ENCODE assay signal across 25 cellular contexts in the genomic region with DNA sequence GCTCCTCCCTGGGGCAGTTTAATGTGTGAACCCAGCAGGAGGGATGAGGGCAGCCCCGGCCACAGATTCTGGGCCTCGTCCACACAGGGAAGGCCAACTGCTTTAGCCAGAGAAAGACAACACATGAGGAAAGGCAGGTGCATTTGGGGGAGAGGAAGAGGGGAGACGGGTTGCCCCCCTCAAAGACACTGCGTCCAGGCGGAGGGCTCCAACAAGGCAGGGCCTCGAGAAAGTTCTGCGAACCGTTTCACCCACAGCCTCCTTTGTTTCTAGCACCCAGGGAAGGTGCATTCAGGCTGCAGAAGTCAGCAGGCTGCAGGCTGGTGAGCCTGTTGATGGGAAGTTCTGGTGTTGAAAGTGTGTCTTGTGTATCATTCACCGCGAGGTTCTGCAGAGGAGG. TPM values are rescaled to one million over a fixed set of nuclear protein-coding genes. Genes with fewer than 3 reads are reported as not detected.
DNase-seq lines count a peak whose midpoint lies in the region; ATAC-seq and TF ChIP-seq lines count a peak whose summit lies in the region.
"Had no signal": no experiment of that assay in that cellular context is flagged by ENCODE, and none has a peak within 500 bp of the region (broad histone marks: within the 10 kb centered on the region; RNA-seq: fewer than 3 reads in every experiment).

No MANE protein-coding gene starts in this region.

- no peak overlapping the region for H4K91ac ChIP-seq in H9 (ENCODE audit: insufficient read length, low read depth, low read length)

- ATAC-seq in right cardiac atrium: no peak
- no peak for ATAC-seq in WTC11
- ATAC-seq: A549, GM23338 had no signal

- 81% methylated on average over 10 of the region's 10 CpGs for WGBS in right cardiac atrium
- no CpG with 5 or more reads among the region's 10 CpGs for WGBS in H9 (ENCODE audit: extremely low coverage, insufficient read length, low lambda C conversion rate)

- H2AK5ac ChIP-seq in H9 (ENCODE audit: insufficient read length, low read length): no peak overlapping the region

- H4K5ac ChIP-seq in H9 (ENCODE audit: insufficient read length, low read depth, low read length): no peak overlapping the region

- H3K4ac ChIP-seq in H9 (ENCODE audit: low read depth, low read length): no peak overlapping the region

- H3K27me3 ChIP-seq in right cardiac atrium (ENCODE audit: control insufficient read depth, insufficient read depth) (no peaks in the 10 kb centered on the region), osteoblast (ENCODE audit: insufficient read depth, low read length) (peaks cover 3% of the 10 kb centered on the region), H9 (ENCODE audit: insufficient read depth, low read length) (no peaks in the 10 kb centered on the region)
- H3K27me3 ChIP-seq: BE2C; BLaER1 treated with 17β-estradiol and CSF1 and Interleukin-3, amounts not matched to agents 10 nM and 100 nM had no signal

- no peak overlapping the region for H3K56ac ChIP-seq in H9 (ENCODE audit: insufficient read length, low read depth, low read length)

- POLR2A ChIA-PET in WTC11 (lab: Charles Lee) (no interaction called here), HEK293T (lab: Yijun Ruan, JAX) (no interaction called here)

- no peaks in the 10 kb centered on the region for H3K36me3 ChIP-seq in osteoblast (ENCODE audit: insufficient read depth, low read length)
- H3K36me3 ChIP-seq: BE2C; BLaER1 treated with 17β-estradiol and CSF1 and Interleukin-3, amounts not matched to agents 10 nM and 100 nM; HAP-1 had no signal

- H2BK12ac ChIP-seq in H9 (ENCODE audit: insufficient read length, low read depth, low read length): no peak overlapping the region

- H2AFZ ChIP-seq in osteoblast (ENCODE audit: low read length) (no peak overlapping the region), H9 (ENCODE audit: low read length) (no peak overlapping the region)
- H2AFZ ChIP-seq: GM23338 had no signal

- no peak overlapping the region for H2BK120ac ChIP-seq in H9 (ENCODE audit: low read depth, low read length, poor library complexity, severe bottlenecking)

- H3K14ac ChIP-seq in H9 (ENCODE audit: insufficient read depth, low read length): no peak overlapping the region

- H3K9me3 ChIP-seq in right cardiac atrium (ENCODE audit: control insufficient read depth, low read length) (no peaks in the 10 kb centered on the region), osteoblast (ENCODE audit: low read depth, low read length) (no peaks in the 10 kb centered on the region), H9 (ENCODE audit: control insufficient read depth, low read depth, low read length) (no peaks in the 10 kb centered on the region)
- H3K9me3 ChIP-seq: A549; BE2C; BLaER1 treated with 17β-estradiol and CSF1 and Interleukin-3, amounts not matched to agents 10 nM and 100 nM; HAP-1 had no signal

- H4K8ac ChIP-seq in H9 (replicated peaks; ENCODE audit: insufficient read length, low read depth, low read length): no peak overlapping the region

- H3K36me3 Mint-ChIP-seq in WTC11 (peaks cover 3% of the 10 kb centered on the region; the same call in 1 of the 2 replicates), type B pancreatic cell (no peaks in the 10 kb centered on the region), H9 (ENCODE audit: insufficient read depth in 1 of 3, low read depth in 3 of 3) (no peaks in the 10 kb centered on the region; a peak in 1 of 7 replicates)
- H3K36me3 Mint-ChIP-seq: CD14-positive monocyte; CD8-positive, alpha-beta memory T cell had no signal

- H3K27me3 Mint-ChIP-seq in WTC11 (ENCODE audit: low read depth): no peaks in the 10 kb centered on the region
- peaks cover 8% of the 10 kb centered on the region for H3K27me3 Mint-ChIP-seq in type B pancreatic cell
- peaks cover 4% of the 10 kb centered on the region for H3K27me3 Mint-ChIP-seq in H9 (ENCODE audit: low read depth)

- H3K79me2 ChIP-seq in osteoblast (ENCODE audit: insufficient read depth, low read length) (no peaks in the 10 kb centered on the region), H9 (ENCODE audit: insufficient read depth, low read length) (no peaks in the 10 kb centered on the region)

- H4K20me1 ChIP-seq in osteoblast (ENCODE audit: insufficient read depth, low read length) (no peaks in the 10 kb centered on the region), H9 (ENCODE audit: control insufficient read depth, insufficient read depth, insufficient read length) (no peaks in the 10 kb centered on the region)
- H4K20me1 ChIP-seq: BLaER1 treated with 17β-estradiol and CSF1 and Interleukin-3, amounts not matched to agents 10 nM and 100 nM had no signal

- DNase-seq in cardiac septum (ENCODE audit: low spot score) (peak; percentile 59), right cardiac atrium (no peak), WTC11 (ENCODE audit: low spot score) (no peak), osteoblast (ENCODE audit: insufficient read length, low spot score, missing footprints) (peak; percentile 78), type B pancreatic cell (ENCODE audit: extremely low spot score, unreplicated experiment) (peak; percentile 58), H9 (no peak), cerebellar nuclear complex (lab: John Stamatoyannopoulos, UW) (no peak), HEK293T (ENCODE audit: extremely low spot score) (no peak)
- DNase-seq: 8988T; ACHN; AML-193; BE2C; CD8-positive, alpha-beta memory T cell; DMS53; DMS79 treated with DMSO at 0.1 percent for 48 hours; GF-D8 had no signal

- H3K18ac ChIP-seq in H9 (ENCODE audit: insufficient read length, low read depth, low read length): no peak overlapping the region

- no peaks in the 10 kb centered on the region for H3K4me1 ChIP-seq in right cardiac atrium (ENCODE audit: control insufficient read depth, insufficient read depth, low read length)
- H3K4me1 ChIP-seq in osteoblast (ENCODE audit: insufficient read depth, low read length): no peaks in the 10 kb centered on the region
- H3K4me1 ChIP-seq in H9 (ENCODE audit: insufficient read depth, low read length): no peaks in the 10 kb centered on the region
- H3K4me1 ChIP-seq: A549, BE2C, HAP-1 had no signal

- H3K27ac Mint-ChIP-seq in WTC11: 0 out of 2 replicates have a peak overlapping the region, but pooled peaks have one; percentile 19
- H3K27ac Mint-ChIP-seq in type B pancreatic cell: no peak overlapping the region
- H3K27ac Mint-ChIP-seq in H9: no peak overlapping the region
- H3K27ac Mint-ChIP-seq: CD14-positive monocyte; CD4-positive, alpha-beta T cell; CD8-positive, alpha-beta memory T cell; GM23338 had no signal

- H2BK15ac ChIP-seq in H9 (ENCODE audit: low read depth, low read length): no peak overlapping the region

- CTCF ChIA-PET in WTC11 (lab: Charles Lee): no interaction called here
- CTCF ChIA-PET in HEK293T (lab: Yijun Ruan, JAX): no interaction called here

- H3T11ph ChIP-seq in H9 (ENCODE audit: low read length): no peak overlapping the region

- TF ChIP-seq CTCF in WTC11 (IDR thresholded peaks at IDR 0.05) (no peak), osteoblast (IDR thresholded peaks at IDR 0.05; ENCODE audit: extremely low read depth, low read depth, low read length) (no peak), type B pancreatic cell (conservative IDR thresholded peaks at IDR 0.05) (no peak), H9 (conservative IDR thresholded peaks at IDR 0.05) (no peak)

- H3K9me3 Mint-ChIP-seq in WTC11 (peaks cover 9% of the 10 kb centered on the region), type B pancreatic cell (no peaks in the 10 kb centered on the region), H9 (peaks cover 4 to 6% of the 10 kb centered on the region in 2 experiments)
- H3K9me3 Mint-ChIP-seq: CD4-positive, alpha-beta T cell; CD8-positive, alpha-beta memory T cell had no signal

- H3K4me3 ChIP-seq in right cardiac atrium (ENCODE audit: low read length): no peak overlapping the region
- no peak overlapping the region for H3K4me3 ChIP-seq in osteoblast (ENCODE audit: insufficient read depth, low read length)
- H3K4me3 ChIP-seq: A549; BLaER1 treated with 17β-estradiol and CSF1 and Interleukin-3, amounts not matched to agents 10 nM and 100 nM; GM23338; HAP-1 had no signal

- no peak overlapping the region for H3K4me3 Mint-ChIP-seq in WTC11
- no peak overlapping the region for H3K4me3 Mint-ChIP-seq in type B pancreatic cell
- no peak overlapping the region for H3K4me3 Mint-ChIP-seq in H9
- H3K4me3 Mint-ChIP-seq: CD14-positive monocyte; CD4-positive, alpha-beta T cell; CD8-positive, alpha-beta memory T cell; GM23338 had no signal

- no peaks in the 10 kb centered on the region for H3K23me2 ChIP-seq in H9 (ENCODE audit: insufficient read length, low read depth, low read length, poor library complexity, severe bottlenecking)

- H3K4me1 Mint-ChIP-seq in WTC11: no peaks in the 10 kb centered on the region
- H3K4me1 Mint-ChIP-seq in type B pancreatic cell (ENCODE audit: unreplicated experiment): peaks cover 4% of the 10 kb centered on the region
- H3K4me1 Mint-ChIP-seq in H9: peaks cover 0 to 5% of the 10 kb centered on the region in 2 experiments; a peak in 1 of 4 replicates
- H3K4me1 Mint-ChIP-seq: CD14-positive monocyte; CD8-positive, alpha-beta memory T cell; GM23338 had no signal

- H2BK20ac ChIP-seq in H9 (ENCODE audit: low read depth, low read length, poor library complexity, severe bottlenecking): no peak overlapping the region

- no peaks in the 10 kb centered on the region for H3K79me1 ChIP-seq in H9 (ENCODE audit: insufficient read depth, low read depth, low read length, poor library complexity, severe bottlenecking)

- H3K23ac ChIP-seq in H9 (ENCODE audit: insufficient read length, low read depth, low read length): no peak overlapping the region

- H3K4me2 ChIP-seq in osteoblast (ENCODE audit: insufficient read depth, low read length) (no peak overlapping the region), H9 (ENCODE audit: insufficient read depth, insufficient read length, low read length) (no peak overlapping the region)
- H3K4me2 ChIP-seq: A549, GM23338 had no signal

- no peak overlapping the region for H3K9ac ChIP-seq in H9 (ENCODE audit: extremely low read depth, insufficient read length, low read length)
- H3K9ac ChIP-seq: BLaER1 treated with 17β-estradiol and CSF1 and Interleukin-3, amounts not matched to agents 10 nM and 100 nM had no signal

- intact Hi-C loops in cardiac septum (cut with DNase I) (no loop called here), right cardiac atrium (cut with DNase I) (no loop called here)

- H2BK5ac ChIP-seq in H9 (ENCODE audit: insufficient read length, low read length): no peak overlapping the region

- H3K27ac ChIP-seq in right cardiac atrium (ENCODE audit: low read length): no peak overlapping the region
- no peak overlapping the region for H3K27ac ChIP-seq in osteoblast (ENCODE audit: low read depth, low read length)
- H3K27ac ChIP-seq in H9 (ENCODE audit: insufficient read length, low read depth, low read length): no peak overlapping the region
- H3K27ac ChIP-seq: A549; BLaER1 treated with 17β-estradiol and CSF1 and Interleukin-3, amounts not matched to agents 10 nM and 100 nM had no signal

TF ChIP-seq in WTC11, 78 proteins besides CTCF, POLR2A, EP300 and RAD21 (continues in another document):
- no peak for TF ChIP-seq ZNF396 (CRISPR knock-in tag; IDR thresholded peaks at IDR 0.05; ENCODE audit: borderline replicate concordance)

TF ChIP-seq in HEK293T, 16 proteins besides CTCF, POLR2A, EP300 and RAD21 (continues in another document):
- TF ChIP-seq NFRKB (IDR thresholded peaks at IDR 0.05): no peak

RNA-seq across cellular contexts. Expression of gene FOXL3, which starts 10.1 kb away (rescaled TPM):
- total RNA-seq in cardiac septum (not detected), right cardiac atrium (not detected), WTC11 (2021) (not detected in 3 replicates), osteoblast (not detected in 2 replicates), type B pancreatic cell (ENCODE audit: low replicate concordance) (not detected in 2 replicates), H9 (2021) (not detected in 2 replicates)
- polyA plus RNA-seq in right cardiac atrium: not detected
- total RNA-seq: CD4-positive, alpha-beta T cell; CD8-positive, alpha-beta memory T cell; Daoy; G401; GM23338; H4 had no signal
- polyA plus RNA-seq: A549; CD14-positive monocyte; CD8-positive, alpha-beta memory T cell; GM23338 had no signal

Comparison
In these comparisons a context has a peak if more than half of its experiments do, and no peak if none do; other contexts are left out.
1. DNase-seq: peak in cardiac septum (single experiment), osteoblast (single experiment) and type B pancreatic cell (single experiment); none in right cardiac atrium (0 of 3), WTC11 (single experiment), H9 (single experiment), cerebellar nuclear complex (0 of 2) and HEK293T (single experiment).